Comparison of ENCODE assay signal across 8 cellular contexts in the genomic region with DNA sequence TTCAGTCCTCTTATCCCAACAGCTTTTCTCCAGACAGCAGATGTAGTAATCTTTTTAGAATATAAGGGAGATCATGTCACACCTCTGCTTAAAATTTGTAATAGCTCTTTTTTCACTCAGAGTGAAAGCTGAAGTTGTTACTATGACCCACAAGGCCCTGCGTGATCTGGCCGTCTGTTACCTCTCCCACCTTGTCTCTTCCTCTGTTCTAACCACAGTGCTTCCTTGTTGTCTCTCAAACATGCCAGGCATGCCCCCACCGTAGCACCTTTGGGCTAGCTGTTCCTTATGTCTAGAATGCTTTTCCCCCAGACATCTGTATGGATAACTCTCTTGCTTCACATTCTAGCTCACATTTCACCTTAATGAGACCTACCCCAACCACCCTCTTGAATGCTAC. TPM values are rescaled to one million over a fixed set of nuclear protein-coding genes. Genes with fewer than 3 reads are reported as not detected.
A peak's percentile ranks its signal among the peaks of the same experiment; 100 is the strongest.
DNase-seq lines count a peak whose midpoint lies in the region; ATAC-seq and TF ChIP-seq lines count a peak whose summit lies in the region.

No MANE protein-coding gene starts in this region.

- H2AFZ ChIP-seq in DND-41 (ENCODE audit: low read depth, low read length) (no peak overlapping the region), SU-DHL-6 (ENCODE audit: low read depth, low read length, severe bottlenecking) (no peak overlapping the region)

- H3K27me3 ChIP-seq in DND-41 (ENCODE audit: insufficient read depth, low read length, poor library complexity) (no peaks in the 10 kb centered on the region), SU-DHL-6 (ENCODE audit: low read length) (no peaks in the 10 kb centered on the region)

- H3K27ac ChIP-seq in DND-41 (ENCODE audit: low read length), result no peak overlapping the region
- no peak overlapping the region for H3K27ac ChIP-seq in SU-DHL-6 (ENCODE audit: low read depth, low read length)

- no peaks in the 10 kb centered on the region for H3F3A ChIP-seq in SU-DHL-6 (ENCODE audit: insufficient read depth)

- H3K36me3 ChIP-seq in DND-41 (ENCODE audit: insufficient read depth, low read length) (peaks cover 52% of the 10 kb centered on the region), SU-DHL-6 (ENCODE audit: low read length) (0 out of 2 replicates have a peak, but pooled peaks cover 7% of the 10 kb centered on the region)

- H4K20me1 ChIP-seq in DND-41 (ENCODE audit: insufficient read depth, low read length) (no peaks in the 10 kb centered on the region; the same call in 1 of the 2 replicates), SU-DHL-6 (ENCODE audit: low read depth, low read length) (no peaks in the 10 kb centered on the region)

- peak; percentile 76; the same call in 2 of the 3 replicates for ATAC-seq in DND-41 (ENCODE audit: insufficient read depth, low read depth)
- ATAC-seq in GM21619 (IDR thresholded peaks at IDR 0.05; ENCODE audit: unreplicated experiment), result peak; percentile 77

- H3K4me1 ChIP-seq in DND-41 (ENCODE audit: insufficient read depth, low read length), result peaks cover 31% of the 10 kb centered on the region

- TF ChIP-seq CTCF in DND-41 (IDR thresholded peaks at IDR 0.05; ENCODE audit: borderline replicate concordance, extremely low read depth, low read length, poor library complexity, severe bottlenecking) (no peak), SU-DHL-6 (IDR thresholded peaks at IDR 0.05; ENCODE audit: insufficient read depth, low read length, poor library complexity, severe bottlenecking) (no peak)

- H3K9me3 ChIP-seq in DND-41 (ENCODE audit: insufficient read depth, low read length, severe bottlenecking) (no peaks in the 10 kb centered on the region), SU-DHL-6 (ENCODE audit: insufficient read depth, low read length) (no peaks in the 10 kb centered on the region)

- H3K4me3 ChIP-seq in DND-41 (ENCODE audit: low read depth in 1 of 2, low read length in 2 of 2), result no peak overlapping the region
- H3K4me3 ChIP-seq in SU-DHL-6 (ENCODE audit: insufficient read depth, low read length, poor library complexity, severe bottlenecking), result no peak overlapping the region

- H3K9me2 ChIP-seq in SU-DHL-6 (replicated peaks; ENCODE audit: insufficient read depth, low read length), result no peaks in the 10 kb centered on the region

- DNase-seq in DND-41 (no peak), NCI-H1105 (lab: John Stamatoyannopoulos, UW) (no peak), SK-N-DZ (ENCODE audit: low spot score) (no peak), NCI-H2081 treated with DMSO at 0.1 percent for 48 hours (lab: John Stamatoyannopoulos, UW) (no peak), NCI-H1417 (lab: John Stamatoyannopoulos, UW) (no peak)
- peak; percentile 9 for DNase-seq in effector CD4-positive, alpha-beta T cell

- no peak overlapping the region for H3K9ac ChIP-seq in DND-41 (ENCODE audit: low read depth, low read length)
- no peak overlapping the region for H3K9ac ChIP-seq in SU-DHL-6 (ENCODE audit: low read length)

- H3K4me2 ChIP-seq in DND-41 (ENCODE audit: insufficient read depth, low read length), result peak overlapping the region; percentile 24; the same call in 1 of the 2 replicates
- peak overlapping the region; percentile 49 for H3K4me2 ChIP-seq in SU-DHL-6 (ENCODE audit: low read depth, low read length, poor library complexity, severe bottlenecking)

- peaks cover 57% of the 10 kb centered on the region for H3K79me2 ChIP-seq in DND-41 (ENCODE audit: insufficient read depth, low read length)
- peaks cover 55% of the 10 kb centered on the region for H3K79me2 ChIP-seq in SU-DHL-6 (ENCODE audit: insufficient read depth, low read length)

RNA-seq across cellular contexts. Expression of gene NECAP1, which starts 6.5 kb away (rescaled TPM):
- 56.4 and 61.2 TPM in 2 replicates for polyA plus RNA-seq in SK-N-DZ (2014; cell fraction: cytosol; rRNA removed)
- polyA plus RNA-seq in SK-N-DZ (2014; cell fraction: nucleus; rRNA removed), result 60.4 and 68.5 TPM in 2 replicates

RNA-seq across cellular contexts. Expression of gene C3AR1, which starts 22.4 kb away (rescaled TPM):
- polyA plus RNA-seq in SK-N-DZ (2014; cell fraction: cytosol; rRNA removed), result not detected in 2 replicates
- not detected in 2 replicates for polyA plus RNA-seq in SK-N-DZ (2014; cell fraction: nucleus; rRNA removed)

RNA-seq across cellular contexts. Expression of gene CLEC4A, which starts 34.8 kb away (rescaled TPM):
- 2.8 TPM in 1 of 2 replicates, not detected in the other for polyA plus RNA-seq in SK-N-DZ (2014; cell fraction: cytosol; rRNA removed)
- 1.7 and 5.0 TPM in 2 replicates for polyA plus RNA-seq in SK-N-DZ (2014; cell fraction: nucleus; rRNA removed)

RNA-seq across cellular contexts. Expression of gene FOXJ2, which starts 56.1 kb away (rescaled TPM):
- polyA plus RNA-seq in SK-N-DZ (2014; cell fraction: cytosol; rRNA removed), result 3.9 and 4.8 TPM in 2 replicates
- 2.9 and 6.6 TPM in 2 replicates for polyA plus RNA-seq in SK-N-DZ (2014; cell fraction: nucleus; rRNA removed)
